1 cellular context compared by ENCODE assay signal in the genomic region with DNA sequence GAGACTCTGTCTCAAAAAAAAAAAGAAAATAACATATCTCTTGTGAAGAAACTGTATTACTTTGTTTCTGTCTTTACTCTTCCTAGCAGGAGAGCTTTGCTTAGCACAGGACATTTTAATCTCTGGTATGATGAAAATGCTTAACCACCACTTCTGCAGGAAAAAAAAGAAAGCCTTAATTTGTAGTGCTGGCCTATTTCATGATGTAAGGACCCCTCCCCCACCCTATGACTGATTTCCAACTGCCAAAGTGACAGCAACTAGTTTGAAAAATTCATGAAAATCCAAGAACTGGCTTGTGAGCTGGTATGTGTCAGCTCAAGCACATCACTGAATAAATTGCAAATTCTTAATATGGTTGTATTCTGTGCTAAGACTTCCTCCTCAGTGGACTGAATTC.
TF ChIP-seq lines count a peak whose summit lies in the region.

No MANE protein-coding gene starts in this region.

TF ChIP-seq in GM23338, 12 proteins besides CTCF, POLR2A, EP300 and RAD21:
- TF ChIP-seq, protein P1, sequence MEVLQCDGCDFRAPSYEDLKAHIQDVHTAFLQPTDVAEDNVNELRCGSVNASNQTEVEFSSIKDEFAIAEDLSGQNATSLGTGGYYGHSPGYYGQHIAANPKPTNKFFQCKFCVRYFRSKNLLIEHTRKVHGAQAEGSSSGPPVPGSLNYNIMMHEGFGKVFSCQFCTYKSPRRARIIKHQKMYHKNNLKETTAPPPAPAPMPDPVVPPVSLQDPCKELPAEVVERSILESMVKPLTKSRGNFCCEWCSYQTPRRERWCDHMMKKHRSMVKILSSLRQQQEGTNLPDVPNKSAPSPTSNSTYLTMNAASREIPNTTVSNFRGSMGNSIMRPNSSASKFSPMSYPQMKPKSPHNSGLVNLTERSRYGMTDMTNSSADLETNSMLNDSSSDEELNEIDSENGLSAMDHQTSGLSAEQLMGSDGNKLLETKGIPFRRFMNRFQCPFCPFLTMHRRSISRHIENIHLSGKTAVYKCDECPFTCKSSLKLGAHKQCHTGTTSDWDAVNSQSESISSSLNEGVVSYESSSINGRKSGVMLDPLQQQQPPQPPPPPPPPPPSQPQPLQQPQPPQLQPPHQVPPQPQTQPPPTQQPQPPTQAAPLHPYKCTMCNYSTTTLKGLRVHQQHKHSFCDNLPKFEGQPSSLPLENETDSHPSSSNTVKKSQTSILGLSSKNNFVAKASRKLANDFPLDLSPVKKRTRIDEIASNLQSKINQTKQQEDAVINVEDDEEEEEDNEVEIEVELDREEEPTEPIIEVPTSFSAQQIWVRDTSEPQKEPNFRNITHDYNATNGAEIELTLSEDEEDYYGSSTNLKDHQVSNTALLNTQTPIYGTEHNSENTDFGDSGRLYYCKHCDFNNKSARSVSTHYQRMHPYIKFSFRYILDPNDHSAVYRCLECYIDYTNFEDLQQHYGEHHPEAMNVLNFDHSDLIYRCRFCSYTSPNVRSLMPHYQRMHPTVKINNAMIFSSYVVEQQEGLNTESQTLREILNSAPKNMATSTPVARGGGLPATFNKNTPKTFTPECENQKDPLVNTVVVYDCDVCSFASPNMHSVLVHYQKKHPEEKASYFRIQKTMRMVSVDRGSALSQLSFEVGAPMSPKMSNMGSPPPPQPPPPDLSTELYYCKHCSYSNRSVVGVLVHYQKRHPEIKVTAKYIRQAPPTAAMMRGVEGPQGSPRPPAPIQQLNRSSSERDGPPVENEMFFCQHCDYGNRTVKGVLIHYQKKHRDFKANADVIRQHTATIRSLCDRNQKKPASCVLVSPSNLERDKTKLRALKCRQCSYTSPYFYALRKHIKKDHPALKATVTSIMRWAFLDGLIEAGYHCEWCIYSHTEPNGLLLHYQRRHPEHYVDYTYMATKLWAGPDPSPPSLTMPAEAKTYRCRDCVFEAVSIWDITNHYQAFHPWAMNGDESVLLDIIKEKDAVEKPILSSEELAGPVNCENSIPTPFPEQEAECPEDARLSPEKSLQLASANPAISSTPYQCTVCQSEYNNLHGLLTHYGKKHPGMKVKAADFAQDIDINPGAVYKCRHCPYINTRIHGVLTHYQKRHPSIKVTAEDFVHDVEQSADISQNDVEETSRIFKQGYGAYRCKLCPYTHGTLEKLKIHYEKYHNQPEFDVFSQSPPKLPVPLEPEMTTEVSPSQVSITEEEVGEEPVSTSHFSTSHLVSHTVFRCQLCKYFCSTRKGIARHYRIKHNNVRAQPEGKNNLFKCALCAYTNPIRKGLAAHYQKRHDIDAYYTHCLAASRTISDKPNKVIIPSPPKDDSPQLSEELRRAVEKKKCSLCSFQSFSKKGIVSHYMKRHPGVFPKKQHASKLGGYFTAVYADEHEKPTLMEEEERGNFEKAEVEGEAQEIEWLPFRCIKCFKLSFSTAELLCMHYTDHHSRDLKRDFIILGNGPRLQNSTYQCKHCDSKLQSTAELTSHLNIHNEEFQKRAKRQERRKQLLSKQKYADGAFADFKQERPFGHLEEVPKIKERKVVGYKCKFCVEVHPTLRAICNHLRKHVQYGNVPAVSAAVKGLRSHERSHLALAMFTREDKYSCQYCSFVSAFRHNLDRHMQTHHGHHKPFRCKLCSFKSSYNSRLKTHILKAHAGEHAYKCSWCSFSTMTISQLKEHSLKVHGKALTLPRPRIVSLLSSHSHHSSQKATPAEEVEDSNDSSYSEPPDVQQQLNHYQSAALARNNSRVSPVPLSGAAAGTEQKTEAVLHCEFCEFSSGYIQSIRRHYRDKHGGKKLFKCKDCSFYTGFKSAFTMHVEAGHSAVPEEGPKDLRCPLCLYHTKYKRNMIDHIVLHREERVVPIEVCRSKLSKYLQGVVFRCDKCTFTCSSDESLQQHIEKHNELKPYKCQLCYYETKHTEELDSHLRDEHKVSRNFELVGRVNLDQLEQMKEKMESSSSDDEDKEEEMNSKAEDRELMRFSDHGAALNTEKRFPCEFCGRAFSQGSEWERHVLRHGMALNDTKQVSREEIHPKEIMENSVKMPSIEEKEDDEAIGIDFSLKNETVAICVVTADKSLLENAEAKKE (CRISPR knock-in tag; IDR thresholded peaks at IDR 0.05), result no peak
- TF ChIP-seq EZH2phosphoT487 (IDR thresholded peaks at IDR 0.05; ENCODE audit: unreplicated experiment) (no peak), POLR2AphosphoS5 (IDR thresholded peaks at IDR 0.05; ENCODE audit: low read depth) (no peak), JUNB (IDR thresholded peaks at IDR 0.05; ENCODE audit: unreplicated experiment) (no peak), ETS1 (IDR thresholded peaks at IDR 0.05) (no peak), NANOG (IDR thresholded peaks at IDR 0.05; ENCODE audit: borderline replicate concordance) (no peak), ZNF114 (CRISPR knock-in tag; IDR thresholded peaks at IDR 0.05) (no peak), STAT1 (IDR thresholded peaks at IDR 0.05; ENCODE audit: unreplicated experiment) (no peak), ZNF331 (CRISPR knock-in tag; IDR thresholded peaks at IDR 0.05; ENCODE audit: low read depth) (no peak), CREB1 (CRISPR knock-in tag; IDR thresholded peaks at IDR 0.05; ENCODE audit: low read depth) (no peak), EZH2 (IDR thresholded peaks at IDR 0.05; ENCODE audit: low read depth, unreplicated experiment) (no peak), REST (IDR thresholded peaks at IDR 0.05; ENCODE audit: unreplicated experiment) (no peak)
